20 cellular contexts compared by ENCODE assay signal in the genomic region with DNA sequence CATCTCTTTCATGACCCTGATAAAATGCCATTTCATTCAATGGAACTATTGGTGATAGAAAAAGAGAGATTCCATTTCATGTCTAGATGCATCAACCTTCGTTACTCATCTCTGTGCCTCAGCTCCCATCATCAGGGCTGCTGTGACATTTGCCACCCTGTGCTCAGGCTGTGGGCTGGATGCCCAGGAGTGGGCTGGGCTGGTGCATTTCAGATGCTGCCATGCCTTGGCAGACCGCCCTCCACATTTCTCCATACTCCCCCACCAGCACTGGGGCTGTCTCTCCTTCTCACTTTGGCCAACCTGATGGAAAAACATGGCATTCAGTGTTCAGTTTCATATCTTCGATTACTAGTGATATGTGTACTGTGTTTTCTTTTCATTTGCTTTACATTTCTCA. TPM values are rescaled to one million over a fixed set of nuclear protein-coding genes. Genes with fewer than 3 reads are reported as not detected.
DNase-seq lines count a peak whose midpoint lies in the region; ATAC-seq and TF ChIP-seq lines count a peak whose summit lies in the region.
"Had no signal": no experiment of that assay in that cellular context is flagged by ENCODE, and none has a peak within 500 bp of the region (broad histone marks: within the 10 kb centered on the region; RNA-seq: fewer than 3 reads in every experiment).

No MANE protein-coding gene starts in this region.

- H3K27ac Mint-ChIP-seq in stimulated activated memory B cell treated with anti-CD40 and anti-IgM and Interleukin-4, amounts not matched to agents 10 μg/mL and 1 μg/mL and 100 μg/mL, for 72 hours: no peak overlapping the region
- H3K27ac Mint-ChIP-seq: activated naive CD4-positive, alpha-beta T cell treated with anti-CD3 and anti-CD28 coated beads, Interleukin-2, amount 10 ng/mL, durations not matched to agents 7 days and 5 days had no signal

- intact Hi-C loops in Right ventricle myocardium inferior (cut with DNase I) (no loop called here), heart right ventricle (cut with DNase I) (loop anchor here in 1 of 10 donors (2.0 kb wide), 1 partner anchor 29 kb away; no protein-coding TSS in a partner anchor)

- no peak overlapping the region for H3K27ac ChIP-seq in right atrium auricular region
- H3K27ac ChIP-seq in heart right ventricle: peak overlapping the region in 4 of 10 donors; percentile 13 to 54 (median 29)

- H3K27me3 Mint-ChIP-seq in stimulated activated memory B cell treated with anti-CD40 and anti-IgM and Interleukin-4, amounts not matched to agents 10 μg/mL and 1 μg/mL and 100 μg/mL, for 72 hours: no peaks in the 10 kb centered on the region
- H3K27me3 Mint-ChIP-seq: activated naive CD4-positive, alpha-beta T cell treated with anti-CD3 and anti-CD28 coated beads, Interleukin-2, amount 10 ng/mL, durations not matched to agents 7 days and 5 days; brain had no signal

- no peaks in the 10 kb centered on the region for H3K9me3 ChIP-seq in right atrium auricular region
- no peaks in the 10 kb centered on the region for H3K9me3 ChIP-seq in heart right ventricle

- H3K4me1 ChIP-seq in right atrium auricular region: no peaks in the 10 kb centered on the region
- H3K4me1 ChIP-seq in heart right ventricle: peaks cover 0 to 18% (median 0%) of the 10 kb centered on the region in 9 donors

- no peaks in the 10 kb centered on the region for H3K9me3 Mint-ChIP-seq in stimulated activated memory B cell treated with anti-CD40 and anti-IgM and Interleukin-4, amounts not matched to agents 10 μg/mL and 1 μg/mL and 100 μg/mL, for 72 hours
- H3K9me3 Mint-ChIP-seq: activated naive CD4-positive, alpha-beta T cell treated with anti-CD3 and anti-CD28 coated beads, Interleukin-2, amount 10 ng/mL, durations not matched to agents 7 days and 5 days; brain had no signal

- H3K27me3 ChIP-seq in right atrium auricular region (no peaks in the 10 kb centered on the region), heart right ventricle (no peaks in the 10 kb centered on the region)

- H3K36me3 ChIP-seq in right atrium auricular region (peaks cover 79% of the 10 kb centered on the region), heart right ventricle (peaks cover 0 to 100% (median 69%) of the 10 kb centered on the region in 9 donors)

- peak; percentile 88 for DNase-seq in Right ventricle myocardium inferior (ENCODE audit: missing footprints)
- no peak for DNase-seq in right atrium auricular region (ENCODE audit: low spot score)
- DNase-seq in heart right ventricle: peak; percentile 76 to 80
- peak in 47 of 56 donors; percentile 5 to 82 (median 45) for DNase-seq in nucleus accumbens (lab: John Stamatoyannopoulos, UW)
- no peak for DNase-seq in NCI-H146 treated with DMSO at 0.1 percent for 48 hours (lab: John Stamatoyannopoulos, UW; ENCODE audit: unreplicated experiment)
- DNase-seq in NCI-H1436 treated with DMSO at 0.1 percent for 48 hours (lab: John Stamatoyannopoulos, UW): no peak
- DNase-seq in UCSD-AML1 (lab: John Stamatoyannopoulos, UW; ENCODE audit: unreplicated experiment): no peak
- DNase-seq: activated CD4-positive, alpha-beta T cell treated with anti-CD3 and anti-CD28 coated beads, Interleukin-2, amount 50 U/mL, for 1 hour; activated naive CD4-positive, alpha-beta T cell treated with anti-CD3 and anti-CD28 coated beads, Interleukin-2, amount 10 ng/mL, durations not matched to agents 7 days and 5 days; DMS53; KG1; NCI-H1048; NCI-H345; NK-92 treated with Interleukin-12 subunit alpha and Interleukin-12 subunit beta, amount 100 ng/mL, for 24 hours; RPMI8226; trophoblast cell had no signal

- WGBS in heart right ventricle, 2 donors: 55 to 68% methylated on average over 3 of the region's 3 CpGs

- ATAC-seq in Right ventricle myocardium inferior (peak; percentile 92), heart right ventricle (peak; percentile 77 to 97 (median 92))
- no peak for ATAC-seq in stimulated activated memory B cell treated with anti-CD40 and anti-IgM and Interleukin-4, amounts not matched to agents 10 μg/mL and 1 μg/mL and 100 μg/mL, for 72 hours

- TF ChIP-seq CTCF in right atrium auricular region (IDR thresholded peaks at IDR 0.05) (no peak), heart right ventricle (IDR thresholded peaks at IDR 0.05) (no peak)

- H3K4me3 Mint-ChIP-seq in stimulated activated memory B cell treated with anti-CD40 and anti-IgM and Interleukin-4, amounts not matched to agents 10 μg/mL and 1 μg/mL and 100 μg/mL, for 72 hours: no peak overlapping the region
- H3K4me3 Mint-ChIP-seq: activated naive CD4-positive, alpha-beta T cell treated with anti-CD3 and anti-CD28 coated beads, Interleukin-2, amount 10 ng/mL, durations not matched to agents 7 days and 5 days had no signal

- no peaks in the 10 kb centered on the region for H3K4me1 Mint-ChIP-seq in stimulated activated memory B cell treated with anti-CD40 and anti-IgM and Interleukin-4, amounts not matched to agents 10 μg/mL and 1 μg/mL and 100 μg/mL, for 72 hours
- H3K4me1 Mint-ChIP-seq: activated naive CD4-positive, alpha-beta T cell treated with anti-CD3 and anti-CD28 coated beads, Interleukin-2, amount 10 ng/mL, durations not matched to agents 7 days and 5 days had no signal

- no peak overlapping the region for H3K4me3 ChIP-seq in right atrium auricular region
- H3K4me3 ChIP-seq in heart right ventricle: no peak overlapping the region

- peaks cover 68% of the 10 kb centered on the region for H3K36me3 Mint-ChIP-seq in stimulated activated memory B cell treated with anti-CD40 and anti-IgM and Interleukin-4, amounts not matched to agents 10 μg/mL and 1 μg/mL and 100 μg/mL, for 72 hours

RNA-seq across cellular contexts. Expression of a gene that starts 59.1 kb away (rescaled TPM):
- total RNA-seq in Right ventricle myocardium inferior (2.1 TPM), right atrium auricular region (10 to 100 TPM in 1 of 2 donors, 1 to 10 TPM in 1; 1.5 to 11.5 TPM), heart right ventricle (1 to 10 TPM; 1.2 to 4.6 (median 2.4) TPM)
- 1 to 10 TPM; 2.3 to 3.1 TPM for polyA plus RNA-seq in heart right ventricle
- total RNA-seq: H4, osteoblast had no signal

Comparison
In these comparisons a context has a peak if more than half of its experiments do, and no peak if none do; other contexts are left out.
1. DNase-seq: peak in Right ventricle myocardium inferior (single experiment), heart right ventricle (2 of 2) and nucleus accumbens (47 of 56); none in right atrium auricular region (single experiment), NCI-H146 treated with DMSO at 0.1 percent for 48 hours (single experiment), NCI-H1436 treated with DMSO at 0.1 percent for 48 hours (single experiment) and UCSD-AML1 (single experiment).